12 cellular contexts compared by ENCODE assay signal in the genomic region with DNA sequence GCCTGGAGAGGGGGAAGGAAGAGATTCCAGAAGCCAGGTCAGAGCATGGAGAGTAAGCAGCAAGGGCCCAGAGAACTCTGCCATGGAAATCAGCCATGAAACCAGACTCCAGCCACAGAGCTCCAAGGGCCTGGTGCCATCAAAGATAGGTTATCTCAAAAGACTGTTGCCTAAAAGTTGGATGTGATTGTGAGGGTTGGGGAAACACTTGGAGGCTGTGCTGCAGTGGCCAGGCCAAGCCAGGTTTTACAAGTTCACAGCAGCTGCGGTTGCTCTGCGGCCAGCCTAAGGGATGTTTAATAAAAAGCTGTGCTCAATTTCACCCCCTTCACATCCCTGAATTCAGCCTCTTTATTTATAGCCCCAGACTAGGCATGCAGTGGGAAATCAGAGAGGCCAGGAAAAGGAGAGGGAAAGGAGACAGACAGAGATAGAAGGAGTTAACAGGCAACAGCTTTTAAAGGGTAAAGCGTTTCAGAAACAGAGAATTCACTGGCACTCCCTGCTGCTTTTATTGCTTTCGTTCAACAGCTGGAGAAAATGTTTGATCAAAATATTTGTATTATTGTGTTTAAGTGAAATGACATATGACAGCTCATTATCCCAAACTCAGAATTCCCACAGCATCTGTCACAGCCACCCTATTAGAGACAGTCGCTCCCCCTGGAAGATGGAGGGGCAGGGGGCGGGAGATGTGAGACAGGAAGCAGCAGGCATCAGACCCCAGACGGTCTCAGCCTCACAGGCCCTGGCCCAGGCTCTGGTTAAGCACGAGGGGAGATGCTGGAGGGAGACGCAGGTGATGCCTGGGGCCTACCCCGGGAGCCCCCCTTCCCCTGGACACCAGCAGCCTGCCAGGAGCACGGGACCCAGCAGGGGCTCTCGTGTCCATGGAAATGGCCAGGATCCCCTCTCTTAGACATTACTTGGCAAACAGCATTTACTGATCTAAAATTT.
DNase-seq lines count a peak whose midpoint lies in the region; ATAC-seq and TF ChIP-seq lines count a peak whose summit lies in the region.
"Had no signal": no experiment of that assay in that cellular context is flagged by ENCODE, and none has a peak within 500 bp of the region (broad histone marks: within the 10 kb centered on the region; RNA-seq: fewer than 3 reads in every experiment).

No MANE protein-coding gene starts in this region.

- H3K4me1 ChIP-seq in A673 (ENCODE audit: insufficient read depth, low read length, poor library complexity, severe bottlenecking), result peaks cover 47% of the 10 kb centered on the region
- H3K4me1 ChIP-seq in SJCRH30, result peaks cover 41% of the 10 kb centered on the region

- peak; percentile 56 for DNase-seq in A673 (ENCODE audit: low spot score)
- peak; percentile 80 to 91 for DNase-seq in SJCRH30
- peak; percentile 32 to 53 for DNase-seq in foreskin fibroblast
- no peak for DNase-seq in neural crest cell (ENCODE audit: low read depth, low spot score)
- no peak for DNase-seq in activated CD8-positive, alpha-beta memory T cell treated with anti-CD3 and anti-CD28 coated beads for 24 hours
- DNase-seq in NCI-H748 (lab: John Stamatoyannopoulos, UW; ENCODE audit: unreplicated experiment), result no peak
- no peak for DNase-seq in stimulated activated naive CD8-positive, alpha-beta T cell treated with anti-CD3 and anti-CD28 coated beads, Interleukin-15, Interleukin-2, amounts not matched to agents 100 U/mL and 50 U/mL, for 24 hours
- DNase-seq: 8988T; Karpas-422; stimulated activated CD4-positive, alpha-beta T cell treated with anti-CD3 and anti-CD28 coated beads, Interleukin-1b, Interleukin-23, amount 100 ng/mL, for 48 hours had no signal

- peak overlapping the region; percentile 48 for H3K27ac Mint-ChIP-seq in neural crest cell (ENCODE audit: unreplicated experiment)

- CTCF ChIA-PET in A673 (lab: Charles Lee), result interaction anchor here (0.5 kb wide), 1 partner anchor 721 kb away, joined by 5 read pairs; no protein-coding TSS in a partner anchor

- H3K4me3 ChIP-seq in A673 (ENCODE audit: low read depth, low read length, poor library complexity, severe bottlenecking), result no peak overlapping the region
- no peak overlapping the region for H3K4me3 ChIP-seq in SJCRH30
- no peak overlapping the region for H3K4me3 ChIP-seq in foreskin fibroblast (ENCODE audit: low read depth in 1 of 2, low read length in 2 of 2)

- TF ChIP-seq CTCF in A673 (conservative IDR thresholded peaks at IDR 0.05; ENCODE audit: low read depth, low read length) (no peak), foreskin fibroblast (IDR thresholded peaks at IDR 0.05; ENCODE audit: low read depth, low read length) (no peak), neural crest cell (conservative IDR thresholded peaks at IDR 0.05) (no peak)

- peaks cover 69% of the 10 kb centered on the region for H3K4me1 Mint-ChIP-seq in neural crest cell

- no peaks in the 10 kb centered on the region for H3K27me3 Mint-ChIP-seq in neural crest cell (ENCODE audit: low read depth)
- H3K27me3 Mint-ChIP-seq: stimulated activated naive CD8-positive, alpha-beta T cell treated with anti-CD3 and anti-CD28 coated beads, Interleukin-15, Interleukin-2, amounts not matched to agents 100 ng/mL and 50 ng/mL, for 24 hours had no signal

- H3K36me3 ChIP-seq in A673 (ENCODE audit: insufficient read depth, low read length, poor library complexity, severe bottlenecking) (no peaks in the 10 kb centered on the region), SJCRH30 (no peaks in the 10 kb centered on the region)

- no peaks in the 10 kb centered on the region for H3K9me3 Mint-ChIP-seq in neural crest cell
- H3K9me3 Mint-ChIP-seq: stimulated activated naive CD8-positive, alpha-beta T cell treated with anti-CD3 and anti-CD28 coated beads, Interleukin-15, Interleukin-2, amounts not matched to agents 100 ng/mL and 50 ng/mL, for 24 hours had no signal

- peaks cover 13% of the 10 kb centered on the region for H3K36me3 Mint-ChIP-seq in neural crest cell (ENCODE audit: low read depth)

- H3K27ac ChIP-seq in A673 (ENCODE audit: low read depth, low read length, poor library complexity, severe bottlenecking) (peak overlapping the region; percentile 79), SJCRH30 (peak overlapping the region; percentile 64)

- H3K9me3 ChIP-seq in A673 (ENCODE audit: low read depth, low read length, poor library complexity, severe bottlenecking) (no peaks in the 10 kb centered on the region), SJCRH30 (replicated peaks) (no peaks in the 10 kb centered on the region)

- no TSS peak for BruUV-seq in A673 (replicated peaks; lab: Mats Ljungman, UMichigan)

- H3K27me3 ChIP-seq in A673 (replicated peaks; ENCODE audit: insufficient read depth, low read depth, low read length, poor library complexity) (no peaks in the 10 kb centered on the region), SJCRH30 (no peaks in the 10 kb centered on the region)

- no peak overlapping the region for H3K4me3 Mint-ChIP-seq in neural crest cell
- H3K4me3 Mint-ChIP-seq: stimulated activated naive CD8-positive, alpha-beta T cell treated with anti-CD3 and anti-CD28 coated beads, Interleukin-15, Interleukin-2, amounts not matched to agents 100 ng/mL and 50 ng/mL, for 24 hours had no signal

- intact Hi-C loops in A673 (cut with micrococcal nuclease; ENCODE audit: unreplicated experiment), result no loop called here

- no peak for ATAC-seq in GM21515 (IDR thresholded peaks at IDR 0.05; ENCODE audit: unreplicated experiment)
- ATAC-seq in stimulated activated naive CD8-positive, alpha-beta T cell treated with anti-CD3 and anti-CD28 coated beads, Interleukin-15, Interleukin-2, amounts not matched to agents 100 U/mL and 50 U/mL, for 24 hours, result no peak

- POLR2A ChIA-PET in A673 (lab: Charles Lee; ENCODE audit: low non-redundant PET), result interaction anchor here (0.6 kb wide), 1 partner anchor 106 kb away, joined by 7 read pairs; no protein-coding TSS in a partner anchor

Comparison
In these comparisons a context has a peak if more than half of its experiments do, and no peak if none do; other contexts are left out.
1. DNase-seq: peak in A673 (single experiment), SJCRH30 (2 of 2) and foreskin fibroblast (2 of 2); none in neural crest cell (single experiment), activated CD8-positive, alpha-beta memory T cell treated with anti-CD3 and anti-CD28 coated beads for 24 hours (single experiment), NCI-H748 (single experiment) and stimulated activated naive CD8-positive, alpha-beta T cell treated with anti-CD3 and anti-CD28 coated beads, Interleukin-15, Interleukin-2, amounts not matched to agents 100 U/mL and 50 U/mL, for 24 hours (single experiment).